In genomic region chr7:19707240-19707639, GRCh38 we compare ENCODE assay signal across 11 cellular contexts. TPM values are rescaled to one million over a fixed set of nuclear protein-coding genes. Genes with fewer than 3 reads are reported as not detected.
A peak's percentile ranks its signal among the peaks of the same experiment; 100 is the strongest.
DNase-seq lines count a peak whose midpoint lies in the region; ATAC-seq and TF ChIP-seq lines count a peak whose summit lies in the region.
"Had no signal": no experiment of that assay in that cellular context is flagged by ENCODE, and none has a peak within 500 bp of the region (broad histone marks: within the 10 kb centered on the region; RNA-seq: fewer than 3 reads in every experiment).

No MANE protein-coding gene starts in this region.

- peak overlapping the region in 1 of 2 donors; percentile 79 for H3K4me3 ChIP-seq in cardiac fibroblast (replicated peaks in 1 of 2; ENCODE audit: low read depth in 2 of 2, low read length in 2 of 2)
- H3K4me3 ChIP-seq: body of pancreas, lung had no signal

- peak; percentile 53 for DNase-seq in Daoy (ENCODE audit: low read depth)
- DNase-seq in M059J (ENCODE audit: low read depth): peak; percentile 12
- DNase-seq in cardiac fibroblast (ENCODE audit: low read depth in 2 of 2): peak; percentile 10 to 25
- DNase-seq in natural killer cell: no peak
- no peak for DNase-seq in DMS79 treated with DMSO at 0.1 percent for 48 hours (lab: John Stamatoyannopoulos, UW)
- DNase-seq in NCI-H1694 (lab: John Stamatoyannopoulos, UW): no peak
- DNase-seq: body of pancreas, RPMI8226 had no signal

- intact Hi-C loops in natural killer cell (cut with micrococcal nuclease): no loop called here

- ATAC-seq in natural killer cell (no peak), GM21360 (IDR thresholded peaks at IDR 0.05; ENCODE audit: unreplicated experiment) (no peak), GM19324 (IDR thresholded peaks at IDR 0.05; ENCODE audit: low FRiP score, unreplicated experiment) (no peak)
- ATAC-seq: body of pancreas had no signal

- peak overlapping the region; percentile 95 for H3K4me3 Mint-ChIP-seq in natural killer cell

- no peaks in the 10 kb centered on the region for H3K36me3 Mint-ChIP-seq in natural killer cell

- H3K9me3 Mint-ChIP-seq in natural killer cell: no peaks in the 10 kb centered on the region

- H3K27ac Mint-ChIP-seq in natural killer cell: peak overlapping the region; percentile 94 to 96

- H3K4me1 Mint-ChIP-seq in natural killer cell: peaks cover 37 to 43% of the 10 kb centered on the region in 2 donors

- TF ChIP-seq CTCF in cardiac fibroblast (IDR thresholded peaks at IDR 0.05; ENCODE audit: low read depth, low read length) (no peak), natural killer cell (IDR thresholded peaks at IDR 0.05) (no peak)

- H3K27me3 Mint-ChIP-seq in natural killer cell (ENCODE audit: low read depth in 2 of 2): peaks cover 0 to 14% of the 10 kb centered on the region in 2 donors

RNA-seq across cellular contexts. Expression of gene POLR1F, which starts 1.6 kb away (rescaled TPM):
- total RNA-seq in Daoy (2014; rRNA removed; shearing (Covaris generic)): 50.9 and 61.2 TPM in 2 replicates
- total RNA-seq in M059J (2014; rRNA removed; shearing (Covaris generic)): 25.1 and 27.3 TPM in 2 replicates
- total RNA-seq in natural killer cell: 10 to 100 TPM; 25.9 to 38.5 (median 31.3) TPM

Comparison
In these comparisons a context has a peak if more than half of its experiments do, and no peak if none do; other contexts are left out.
1. DNase-seq: peak in Daoy (single experiment), M059J (single experiment) and cardiac fibroblast (2 of 2); none in natural killer cell (single experiment), DMS79 treated with DMSO at 0.1 percent for 48 hours (single experiment) and NCI-H1694 (single experiment).